Comparison of ENCODE assay signal across 19 cellular contexts in genomic region chr5:147445093-147445492, GRCh38.
DNase-seq lines count a peak whose midpoint lies in the region; ATAC-seq and TF ChIP-seq lines count a peak whose summit lies in the region.
"Had no signal": no experiment of that assay in that cellular context is flagged by ENCODE, and none has a peak within 500 bp of the region (broad histone marks: within the 10 kb centered on the region; RNA-seq: fewer than 3 reads in every experiment).

No MANE protein-coding gene starts in this region.

- no peak for DNase-seq in coronary artery (ENCODE audit: low spot score)
- no peak for DNase-seq in right atrium auricular region (ENCODE audit: low spot score)
- DNase-seq in sciatic nerve (ENCODE audit: low spot score) = no peak
- DNase-seq in aorta = no peak
- no peak for DNase-seq in GM19238 (ENCODE audit: insufficient read length, low spot score)
- DNase-seq in HT-29 (ENCODE audit: low spot score) = no peak
- DNase-seq: activated CD4-positive, alpha-beta T cell treated with anti-CD3 and anti-CD28 coated beads for 36 hours; activated gamma-delta T cell; activated naive CD8-positive, alpha-beta T cell treated with anti-CD3 and anti-CD28 coated beads, Interleukin-2, amount 10 ng/mL, durations not matched to agents 7 days and 5 days; CD4-positive, alpha-beta T cell; kidney glomerular epithelial cell; NCI-H1048; NCI-H187; NCI-H2171 treated with DMSO at 0.1 percent for 48 hours; NCI-H524; stimulated activated naive CD8-positive, alpha-beta T cell treated with anti-CD3 and anti-CD28 coated beads, Interleukin-15, amount 100 ng/mL, for 72 hours; upper lobe of right lung had no signal

- H3K27me3 ChIP-seq in right atrium auricular region = no peaks in the 10 kb centered on the region
- H3K27me3 ChIP-seq in aorta (ENCODE audit: control insufficient read depth in 1 of 2, insufficient read depth in 2 of 2, low read length in 1 of 2) = no peaks in the 10 kb centered on the region
- H3K27me3 ChIP-seq: upper lobe of right lung had no signal

- H3K4me3 ChIP-seq in coronary artery = no peak overlapping the region
- no peak overlapping the region for H3K4me3 ChIP-seq in right atrium auricular region
- H3K4me3 ChIP-seq in aorta (ENCODE audit: low read length in 2 of 2) = no peak overlapping the region
- H3K4me3 ChIP-seq: skin epidermis, upper lobe of right lung had no signal

- TF ChIP-seq CTCF in coronary artery (IDR thresholded peaks at IDR 0.05) (no peak), right atrium auricular region (IDR thresholded peaks at IDR 0.05) (no peak)

- H3K9me3 ChIP-seq in right atrium auricular region = no peaks in the 10 kb centered on the region
- no peaks in the 10 kb centered on the region for H3K9me3 ChIP-seq in aorta (ENCODE audit: control insufficient read depth, low read length)
- H3K9me3 ChIP-seq: upper lobe of right lung had no signal

- H3K27ac ChIP-seq in coronary artery (peak overlapping the region; percentile 26 to 57), right atrium auricular region (peak overlapping the region; percentile 58 to 63), aorta (ENCODE audit: low read depth in 1 of 2, low read length in 2 of 2) (peak overlapping the region in 1 of 2 donors; percentile 67)

- H3K36me3 ChIP-seq in right atrium auricular region (no peaks in the 10 kb centered on the region), aorta (ENCODE audit: control insufficient read depth in 1 of 2, insufficient read depth in 2 of 2, low read length in 1 of 2) (no peaks in the 10 kb centered on the region)
- H3K36me3 ChIP-seq: upper lobe of right lung had no signal

- H3K4me1 ChIP-seq in right atrium auricular region (peaks cover 0 to 15% of the 10 kb centered on the region in 2 donors), aorta (ENCODE audit: control insufficient read depth in 1 of 2, insufficient read depth in 2 of 2, low read length in 2 of 2) (peaks cover 6 to 9% of the 10 kb centered on the region in 2 donors)

- ATAC-seq in sciatic nerve = peak; percentile 76
- ATAC-seq in aorta (ENCODE audit: low FRiP score) = peak; percentile 54
- ATAC-seq in HG03378 (IDR thresholded peaks at IDR 0.05; ENCODE audit: unreplicated experiment) = no peak
- ATAC-seq: activated CD4-positive, alpha-beta T cell treated with anti-CD3 and anti-CD28 coated beads for 36 hours; stimulated activated naive CD8-positive, alpha-beta T cell treated with anti-CD3 and anti-CD28 coated beads, Interleukin-15, amount 100 ng/mL, for 72 hours; upper lobe of right lung had no signal

- intact Hi-C loops in sciatic nerve (cut with DNase I) = no loop called here
- intact Hi-C loops in aorta (cut with DNase I) = no loop called here
